1 cellular context compared by ENCODE assay signal in the genomic region with DNA sequence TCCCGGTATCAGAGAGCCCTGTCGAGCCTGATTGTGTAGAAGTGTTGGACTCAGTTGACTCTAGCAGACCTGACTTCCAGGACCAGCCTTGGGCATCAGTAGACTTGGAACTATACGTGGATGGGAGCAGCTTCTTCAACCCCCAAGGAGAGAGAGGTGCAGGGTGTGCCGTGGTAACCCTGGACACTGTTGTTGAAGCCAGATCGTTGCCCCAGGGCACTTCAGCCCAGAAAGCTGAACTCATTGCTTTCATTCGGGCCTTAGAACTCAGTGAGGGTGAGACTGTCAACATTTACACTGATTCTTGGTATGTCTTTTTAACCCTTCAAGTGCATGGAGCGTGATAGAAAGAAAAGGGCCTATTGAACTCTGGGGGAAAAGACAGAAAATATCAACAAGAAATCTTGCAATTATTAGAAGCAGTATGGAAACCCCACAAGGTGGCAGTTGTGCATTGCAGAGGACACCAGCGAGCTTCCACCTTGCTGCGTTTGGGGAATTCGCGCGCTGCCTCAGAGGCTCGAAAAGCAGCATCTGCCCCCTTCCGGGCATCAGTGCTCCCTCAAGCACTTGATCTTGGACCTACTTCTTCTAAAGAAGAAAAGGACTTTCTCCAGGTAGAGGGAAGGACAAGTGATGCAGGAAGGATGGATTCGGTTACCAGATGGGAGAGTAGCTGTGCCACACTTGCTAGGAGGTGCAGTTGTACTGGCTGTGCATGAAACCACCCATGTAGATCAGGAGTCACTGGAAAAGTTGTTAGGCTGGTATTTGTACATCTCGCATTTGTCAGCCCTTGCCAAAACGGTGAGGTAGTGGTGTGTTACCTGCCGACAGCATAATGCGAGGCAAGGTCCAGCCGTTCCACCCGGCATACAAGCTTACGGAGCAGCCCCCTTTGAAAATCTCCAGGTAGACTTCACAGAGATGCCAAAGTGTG.
TF ChIP-seq lines count a peak whose summit lies in the region.

No MANE protein-coding gene starts in this region.

TF ChIP-seq in HepG2, 621 proteins besides CTCF, POLR2A, EP300 and RAD21:
- peak; percentile 66 for TF ChIP-seq ZNF263 (CRISPR knock-in tag; IDR thresholded peaks at IDR 0.05)
- TF ChIP-seq, protein P1, sequence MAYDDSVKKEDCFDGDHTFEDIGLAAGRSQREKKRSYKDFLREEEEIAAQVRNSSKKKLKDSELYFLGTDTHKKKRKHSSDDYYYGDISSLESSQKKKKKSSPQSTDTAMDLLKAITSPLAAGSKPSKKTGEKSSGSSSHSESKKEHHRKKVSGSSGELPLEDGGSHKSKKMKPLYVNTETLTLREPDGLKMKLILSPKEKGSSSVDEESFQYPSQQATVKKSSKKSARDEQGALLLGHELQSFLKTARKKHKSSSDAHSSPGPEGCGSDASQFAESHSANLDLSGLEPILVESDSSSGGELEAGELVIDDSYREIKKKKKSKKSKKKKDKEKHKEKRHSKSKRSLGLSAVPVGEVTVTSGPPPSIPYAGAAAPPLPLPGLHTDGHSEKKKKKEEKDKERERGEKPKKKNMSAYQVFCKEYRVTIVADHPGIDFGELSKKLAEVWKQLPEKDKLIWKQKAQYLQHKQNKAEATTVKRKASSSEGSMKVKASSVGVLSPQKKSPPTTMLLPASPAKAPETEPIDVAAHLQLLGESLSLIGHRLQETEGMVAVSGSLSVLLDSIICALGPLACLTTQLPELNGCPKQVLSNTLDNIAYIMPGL (CRISPR knock-in tag; IDR thresholded peaks at IDR 0.05; ENCODE audit: borderline replicate concordance in 1 of 2, low read depth in 1 of 2) = 0 out of 4 replicates have a peak, but pooled peaks of 1 of the 2 experiments have one; percentile 21
- peak; percentile 65 for TF ChIP-seq STAG1 (CRISPR knock-in tag; IDR thresholded peaks at IDR 0.05)
- TF ChIP-seq ZNF652 (CRISPR knock-in tag; IDR thresholded peaks at IDR 0.05; ENCODE audit: borderline replicate concordance, low read depth) = peak; percentile 68; the same call in 1 of the 2 replicates
